ENCODE assay signal across 30 cellular contexts in the genomic region with DNA sequence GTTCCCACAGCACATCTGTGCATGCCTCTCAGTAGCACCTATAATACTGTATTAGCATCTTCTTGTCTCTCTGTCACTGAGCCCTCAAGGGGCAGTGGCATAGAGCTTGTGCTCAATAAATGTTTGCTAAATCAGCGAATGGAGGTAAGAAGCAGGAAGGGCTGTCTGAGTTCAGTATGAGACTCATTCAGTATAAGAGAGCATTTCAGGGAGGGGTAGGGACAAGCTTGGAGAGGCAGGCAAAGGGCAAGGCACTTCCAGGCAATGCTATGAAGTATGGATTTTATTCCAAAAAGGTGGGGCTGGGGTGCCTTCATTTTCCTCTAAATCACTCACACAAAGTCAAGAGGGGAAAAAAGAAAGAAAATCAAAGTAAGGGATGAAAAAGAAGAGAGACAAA. TPM values are rescaled to one million over a fixed set of nuclear protein-coding genes. Genes with fewer than 3 reads are reported as not detected.
"Had no signal": no experiment of that assay in that cellular context is flagged by ENCODE, and none has a peak within 500 bp of the region (broad histone marks: within the 10 kb centered on the region; RNA-seq: fewer than 3 reads in every experiment).

No MANE protein-coding gene starts in this region.

- H3K4me3 Mint-ChIP-seq: activated CD4-positive, alpha-beta memory T cell treated with anti-CD3 and anti-CD28 coated beads for 36 hours; activated CD4-positive, alpha-beta T cell treated with anti-CD3 and anti-CD28 coated beads for 36 hours; activated CD4-positive, alpha-beta T cell treated with anti-CD3 and anti-CD28 coated beads, Interleukin-2, amount 10 ng/mL, durations not matched to agents 24 days and 14 days; activated CD8-positive, alpha-beta memory T cell treated with anti-CD3 and anti-CD28 coated beads, Interleukin-2, amount 10 ng/mL, durations not matched to agents 7 days and 5 days; activated CD8-positive, alpha-beta T cell treated with anti-CD3 and anti-CD28 coated beads, Interleukin-2, amount 10 ng/mL, durations not matched to agents 7 days and 5 days; activated naive CD4-positive, alpha-beta T cell treated with anti-CD3 and anti-CD28 coated beads, Interleukin-2, amount 10 ng/mL, durations not matched to agents 7 days and 5 days; activated naive CD8-positive, alpha-beta T cell; central memory CD8-positive, alpha-beta T cell; dendritic cell treated with granulocyte-macrophage colony-stimulating factor and Interleukin-4, amounts not matched to agents 40 ng/mL and 50 ng/mL, for 4 days; effector memory CD8-positive, alpha-beta T cell had no signal

- ATAC-seq: activated CD4-positive, alpha-beta T cell treated with anti-CD3 and anti-CD28 coated beads for 36 hours; activated CD8-positive, alpha-beta memory T cell treated with anti-CD3 and anti-CD28 coated beads, Interleukin-2, amount 10 ng/mL, durations not matched to agents 7 days and 5 days; activated CD8-positive, alpha-beta T cell treated with anti-CD3 and anti-CD28 coated beads, Interleukin-2, amount 10 ng/mL, durations not matched to agents 7 days and 5 days; effector memory CD8-positive, alpha-beta T cell; gastroesophageal sphincter; heart right ventricle had no signal

- H3K9me3 Mint-ChIP-seq: activated CD4-positive, alpha-beta memory T cell treated with anti-CD3 and anti-CD28 coated beads for 36 hours; activated CD4-positive, alpha-beta T cell treated with anti-CD3 and anti-CD28 coated beads, Interleukin-2, amount 10 ng/mL, durations not matched to agents 24 days and 14 days; activated naive CD4-positive, alpha-beta T cell treated with anti-CD3 and anti-CD28 coated beads, Interleukin-2, amount 10 ng/mL, durations not matched to agents 7 days and 5 days; central memory CD8-positive, alpha-beta T cell; dendritic cell treated with granulocyte-macrophage colony-stimulating factor and Interleukin-4, amounts not matched to agents 40 ng/mL and 50 ng/mL, for 4 days; effector memory CD8-positive, alpha-beta T cell had no signal

- DNase-seq: activated CD4-positive, alpha-beta memory T cell treated with anti-CD3 and anti-CD28 coated beads for 36 hours; activated CD4-positive, alpha-beta T cell treated with anti-CD3 and anti-CD28 coated beads for 36 hours; activated CD4-positive, CD25-positive, alpha-beta regulatory T cell; activated CD4-positive, CD25-positive, alpha-beta regulatory T cell treated with anti-CD3 and anti-CD28 coated beads, Interleukin-2, amount 50 U/mL, for 72 hours; activated CD8-positive, alpha-beta memory T cell treated with anti-CD3 and anti-CD28 coated beads, Interleukin-2, amount 10 ng/mL, durations not matched to agents 7 days and 5 days; activated CD8-positive, alpha-beta memory T cell treated with anti-CD3 and anti-CD28 coated beads, Interleukin-2, amount 50 U/mL, for 4 hours; activated CD8-positive, alpha-beta T cell treated with anti-CD3 and anti-CD28 coated beads, Interleukin-2, amount 10 ng/mL, durations not matched to agents 7 days and 5 days; activated gamma-delta T cell; activated naive CD4-positive, alpha-beta T cell; activated naive CD4-positive, alpha-beta T cell treated with anti-CD3 and anti-CD28 coated beads, Interleukin-2, amount 10 ng/mL, durations not matched to agents 7 days and 5 days; activated T-cell treated with anti-CD3 and anti-CD28 coated beads, Interleukin-2, amount 50 U/mL, for 1 hour; activated T-cell treated with anti-CD3 and anti-CD28 coated beads, Interleukin-2, amount 50 U/mL, for 48 hours; amniotic stem cell; anterior cingulate cortex; brain microvascular endothelial cell; effector CD4-positive, alpha-beta T cell; effector memory CD8-positive, alpha-beta T cell; esophagus squamous epithelium; foreskin melanocyte; heart right ventricle had no signal

- H3K27me3 Mint-ChIP-seq: activated CD4-positive, alpha-beta memory T cell treated with anti-CD3 and anti-CD28 coated beads for 36 hours; activated CD4-positive, alpha-beta T cell treated with anti-CD3 and anti-CD28 coated beads for 36 hours; activated CD4-positive, alpha-beta T cell treated with anti-CD3 and anti-CD28 coated beads, Interleukin-2, amount 10 ng/mL, durations not matched to agents 24 days and 14 days; activated CD8-positive, alpha-beta memory T cell treated with anti-CD3 and anti-CD28 coated beads, Interleukin-2, amount 10 ng/mL, durations not matched to agents 7 days and 5 days; activated naive CD4-positive, alpha-beta T cell treated with anti-CD3 and anti-CD28 coated beads, Interleukin-2, amount 10 ng/mL, durations not matched to agents 7 days and 5 days; activated naive CD8-positive, alpha-beta T cell; central memory CD8-positive, alpha-beta T cell; effector memory CD8-positive, alpha-beta T cell had no signal

- H3K27ac Mint-ChIP-seq: activated CD4-positive, alpha-beta memory T cell treated with anti-CD3 and anti-CD28 coated beads for 36 hours; activated CD4-positive, alpha-beta T cell treated with anti-CD3 and anti-CD28 coated beads for 36 hours; activated CD4-positive, alpha-beta T cell treated with anti-CD3 and anti-CD28 coated beads, Interleukin-2, amount 10 ng/mL, durations not matched to agents 24 days and 14 days; activated CD8-positive, alpha-beta memory T cell treated with anti-CD3 and anti-CD28 coated beads, Interleukin-2, amount 10 ng/mL, durations not matched to agents 7 days and 5 days; activated CD8-positive, alpha-beta T cell treated with anti-CD3 and anti-CD28 coated beads, Interleukin-2, amount 10 ng/mL, durations not matched to agents 7 days and 5 days; activated naive CD4-positive, alpha-beta T cell treated with anti-CD3 and anti-CD28 coated beads, Interleukin-2, amount 10 ng/mL, durations not matched to agents 7 days and 5 days; dendritic cell treated with granulocyte-macrophage colony-stimulating factor and Interleukin-4, amounts not matched to agents 40 ng/mL and 50 ng/mL, for 4 days; effector memory CD8-positive, alpha-beta T cell had no signal

RNA-seq across cellular contexts. Expression of a gene that starts 51.3 kb away (rescaled TPM):
- total RNA-seq: astrocyte, bronchial epithelial cell, cardiac septum, fibroblast of lung, fibroblast of villous mesenchyme had no signal
